In genomic region chr10:35563266-35563891, GRCh38 we compare ENCODE assay signal across 8 cellular contexts. TPM values are rescaled to one million over a fixed set of nuclear protein-coding genes. Genes with fewer than 3 reads are reported as not detected.
DNase-seq lines count a peak whose midpoint lies in the region; ATAC-seq, FAIRE-seq and TF ChIP-seq lines count a peak whose summit lies in the region.

No MANE protein-coding gene starts in this region.

- TF ChIP-seq POLR2A in H1 (IDR thresholded peaks at IDR 0.05; ENCODE audit: control extremely low read depth in 1 of 2, low read depth in 2 of 2, low read length in 2 of 2) = no peak

- no peak for TF ChIP-seq EP300 in H1 (IDR thresholded peaks at IDR 0.05; ENCODE audit: borderline replicate concordance in 1 of 2, low read depth in 2 of 2, low read length in 2 of 2)

- no peak overlapping the region for H3K14ac ChIP-seq in H1 (ENCODE audit: insufficient read length)

- H4K5ac ChIP-seq in H1 (ENCODE audit: insufficient read length, low read depth, low read length) (no peak overlapping the region), mesendoderm (ENCODE audit: low read length) (no peak overlapping the region)

- 45% methylated on average over 13 of the region's 13 CpGs; no CpG with 5 or more reads in 1 of the 2 experiments for WGBS in H1 (ENCODE audit: extremely low coverage in 1 of 2, insufficient coverage in 1 of 2, insufficient read length in 1 of 2, insufficient replicate concordance in 2 of 2, low coverage in 1 of 2, low lambda C conversion rate in 2 of 2, missing lambda C conversion rate in 1 of 2), 2 experiments
- no CpG with 5 or more reads among the region's 13 CpGs for WGBS in mesendoderm (ENCODE audit: extremely low coverage, insufficient coverage, low lambda C conversion rate)

- H3K4me3 Mint-ChIP-seq in activated CD4-positive, alpha-beta T cell treated with anti-CD3 and anti-CD28 coated beads for 36 hours = no peak overlapping the region

- H3K56ac ChIP-seq in H1 (replicated peaks; ENCODE audit: insufficient read length, low read depth, low read length) = no peak overlapping the region
- H3K56ac ChIP-seq in mesendoderm (ENCODE audit: low read length) = no peak overlapping the region

- ATAC-seq in activated CD4-positive, alpha-beta T cell treated with anti-CD3 and anti-CD28 coated beads for 36 hours = peak; percentile 51
- no peak for ATAC-seq in HG02588 (IDR thresholded peaks at IDR 0.05; ENCODE audit: unreplicated experiment)

- H3K23me2 ChIP-seq in H1 (ENCODE audit: low read depth, low read length) = no peaks in the 10 kb centered on the region

- H3K4ac ChIP-seq in H1 (replicated peaks; ENCODE audit: insufficient read length, low read depth, low read length) (no peak overlapping the region), mesendoderm (ENCODE audit: low read depth, low read length) (no peak overlapping the region)

- H4K91ac ChIP-seq in H1 (replicated peaks; ENCODE audit: insufficient read length, low read length) = no peak overlapping the region

- no peak overlapping the region for H2BK12ac ChIP-seq in H1 (ENCODE audit: low read depth, low read length)

- no peak overlapping the region for H2BK5ac ChIP-seq in H1 (ENCODE audit: low read depth, low read length)
- H2BK5ac ChIP-seq in mesendoderm (ENCODE audit: low read length) = no peak overlapping the region

- H3K27me3 ChIP-seq in H1 (replicated peaks in 1 of 4; ENCODE audit: control insufficient read depth in 3 of 4, extremely low read depth in 1 of 4, insufficient read depth in 3 of 4, low read length in 3 of 4) (no peaks in the 10 kb centered on the region), mesendoderm (ENCODE audit: insufficient read depth, low read length, poor library complexity) (no peaks in the 10 kb centered on the region)

- H3K36me3 ChIP-seq in H1 (ENCODE audit: control insufficient read depth in 2 of 4, insufficient read depth in 4 of 4, low read length in 3 of 4) (no peaks in the 10 kb centered on the region; a peak in 1 of 8 replicates), mesendoderm (ENCODE audit: control insufficient read depth, insufficient read depth, low read length) (peaks cover 2% of the 10 kb centered on the region)

- no peaks in the 10 kb centered on the region for H3K4me1 Mint-ChIP-seq in activated CD4-positive, alpha-beta T cell treated with anti-CD3 and anti-CD28 coated beads for 36 hours

- H3K9ac ChIP-seq in H1 (replicated peaks in 1 of 4; ENCODE audit: extremely low read depth in 1 of 4, low read depth in 3 of 4, low read length in 3 of 4) = no peak overlapping the region
- no peak overlapping the region for H3K9ac ChIP-seq in mesendoderm (ENCODE audit: low read length)

- H3K79me1 ChIP-seq in H1 (ENCODE audit: low read depth, low read length) (peaks cover 3% of the 10 kb centered on the region; the same call in 1 of the 2 replicates), mesendoderm (ENCODE audit: low read length) (no peaks in the 10 kb centered on the region)

- peak; percentile 94 to 99 (median 95) for TF ChIP-seq CTCF in H1 (IDR thresholded peaks at IDR 0.05; ENCODE audit: control extremely low read depth in 1 of 3, insufficient read depth in 1 of 3, low read depth in 1 of 3, low read length in 3 of 3)

- H2BK15ac ChIP-seq in H1 (ENCODE audit: low read length) (no peak overlapping the region), mesendoderm (replicated peaks; ENCODE audit: low read depth) (no peak overlapping the region)

- H4K8ac ChIP-seq in H1 (ENCODE audit: extremely low read depth, insufficient read depth, low read length) (no peak overlapping the region), mesendoderm (ENCODE audit: low read depth, low read length) (no peak overlapping the region)

- H4K20me1 ChIP-seq in H1 (replicated peaks in 1 of 2; ENCODE audit: control insufficient read depth in 1 of 2, insufficient read depth in 2 of 2, low read length in 2 of 2) = peaks cover 0 to 3% of the 10 kb centered on the region in 2 experiments

- no peaks in the 10 kb centered on the region for H3K79me2 ChIP-seq in H1 (ENCODE audit: control insufficient read depth in 1 of 2, insufficient read depth in 2 of 2, low read length in 2 of 2)
- no peaks in the 10 kb centered on the region for H3K79me2 ChIP-seq in mesendoderm (ENCODE audit: control insufficient read depth, insufficient read depth, low read length)

- no peaks in the 10 kb centered on the region for H3K27me3 Mint-ChIP-seq in activated CD4-positive, alpha-beta T cell treated with anti-CD3 and anti-CD28 coated beads for 36 hours

- H3K27ac ChIP-seq in H1 (ENCODE audit: low read depth, low read length) = no peak overlapping the region
- H3K27ac ChIP-seq in mesendoderm (ENCODE audit: low read depth, low read length) = no peak overlapping the region
- no peak overlapping the region for H3K27ac ChIP-seq in substantia nigra (ENCODE audit: low read depth, low read length, poor library complexity, severe bottlenecking)

- no peak overlapping the region for H3K23ac ChIP-seq in H1 (ENCODE audit: insufficient read length)
- no peak overlapping the region for H3K23ac ChIP-seq in mesendoderm (ENCODE audit: low read length)

- no peak overlapping the region for H3K18ac ChIP-seq in H1 (ENCODE audit: extremely low read depth, low read length)
- no peak overlapping the region for H3K18ac ChIP-seq in mesendoderm (ENCODE audit: low read length)

- H2BK120ac ChIP-seq in H1 (replicated peaks; ENCODE audit: low read depth, low read length) (no peak overlapping the region), mesendoderm (ENCODE audit: low read depth, low read length) (no peak overlapping the region)

- no peak overlapping the region for H3K27ac Mint-ChIP-seq in activated CD4-positive, alpha-beta T cell treated with anti-CD3 and anti-CD28 coated beads for 36 hours

- H3K4me1 ChIP-seq in H1 (replicated peaks in 1 of 4; ENCODE audit: control insufficient read depth in 3 of 4, insufficient read depth in 4 of 4, low read length in 3 of 4) = no peaks in the 10 kb centered on the region; a peak in 1 of 7 replicates
- no peaks in the 10 kb centered on the region for H3K4me1 ChIP-seq in mesendoderm (ENCODE audit: control insufficient read depth, low read depth, low read length)

- no peaks in the 10 kb centered on the region for H3K9me3 Mint-ChIP-seq in activated CD4-positive, alpha-beta T cell treated with anti-CD3 and anti-CD28 coated beads for 36 hours (ENCODE audit: low read depth)

- H3K4me2 ChIP-seq in H1 (ENCODE audit: insufficient read depth in 1 of 2, low read depth in 2 of 2, low read length in 2 of 2) (no peak overlapping the region), mesendoderm (ENCODE audit: low read length) (no peak overlapping the region)

- CTCF ChIA-PET in HEK293T (lab: Yijun Ruan, JAX) = interaction anchor here (0.6 to 1.4 kb wide), 12 partner anchors 8 to 908 kb away, joined by 3 to 10 read pairs (median 4); no protein-coding TSS in a partner anchor
- CTCF ChIA-PET in activated CD4-positive, alpha-beta T cell treated with anti-CD3 and anti-CD28 coated beads for 36 hours (lab: Charles Lee) = interaction anchor here (0.6 to 2.4 kb wide), 42 partner anchors 8 to 464 kb away, joined by 3 to 16 read pairs (median 4); no protein-coding TSS in a partner anchor
- CTCF ChIA-PET in H1 (lab: Charles Lee; ENCODE audit: partially characterized antibody) = interaction anchor here (0.5 to 4.1 kb wide), 37 partner anchors 8 to 1237 kb away, joined by 3 to 19 read pairs (median 4); no protein-coding TSS in a partner anchor

- intact Hi-C loops in activated CD4-positive, alpha-beta T cell treated with anti-CD3 and anti-CD28 coated beads for 36 hours (cut with DNase I, micrococcal nuclease) = loop anchor here in 1 of 2 experiments (2.0 kb wide), 2 partner anchors 323 to 443 kb away; no protein-coding TSS in a partner anchor

- DNase-seq in ELF-1 (ENCODE audit: low read depth, low spot score) = peak; percentile 68
- DNase-seq in HEK293T (ENCODE audit: extremely low spot score) = peak; percentile 64
- DNase-seq in NCI-H2196 (lab: John Stamatoyannopoulos, UW; ENCODE audit: unreplicated experiment) = peak; percentile 47
- DNase-seq in activated CD4-positive, alpha-beta T cell treated with anti-CD3 and anti-CD28 coated beads for 36 hours = peak; percentile 72
- DNase-seq in H1 (ENCODE audit: low read depth in 1 of 2, low spot score in 2 of 2) = peak; percentile 27 to 65
- peak; percentile 78 for DNase-seq in mesendoderm
- DNase-seq in substantia nigra (lab: John Stamatoyannopoulos, UW) = peak in 28 of 49 donors; percentile 11 to 52 (median 26)

- FAIRE-seq in H1 (lab: Jason Lieb, UNC) = peak; percentile 97

- TF ChIP-seq RAD21 in H1 (IDR thresholded peaks at IDR 0.05 in 1 of 2, conservative IDR thresholded peaks at IDR 0.05 in 1 of 2; ENCODE audit: low read depth in 2 of 2, low read length in 2 of 2) = peak; percentile 85 to 88

- H3K9me3 ChIP-seq in H1 (ENCODE audit: insufficient read depth in 2 of 2, low read depth in 1 of 2, low read length in 1 of 2) = no peaks in the 10 kb centered on the region

- no peak overlapping the region for H2BK20ac ChIP-seq in H1 (ENCODE audit: low read length)

- H3K4me3 ChIP-seq in H1 (ENCODE audit: extremely low read depth in 1 of 4, insufficient read depth in 2 of 4, low read depth in 3 of 4, low read length in 4 of 4) = no peak overlapping the region
- no peak overlapping the region for H3K4me3 ChIP-seq in mesendoderm (ENCODE audit: low read length)

- H2AK5ac ChIP-seq in H1 (ENCODE audit: low read depth, low read length) = no peak overlapping the region
- no peak overlapping the region for H2AK5ac ChIP-seq in mesendoderm (ENCODE audit: low read length)

- POLR2A ChIA-PET in HEK293T (lab: Yijun Ruan, JAX) (no interaction called here), H1 (lab: Charles Lee; ENCODE audit: partially characterized antibody) (interaction anchor here (0.6 kb wide), 1 partner anchor 239 kb away, joined by 3 read pairs; no protein-coding TSS in a partner anchor)
- POLR2A ChIA-PET in activated CD4-positive, alpha-beta T cell treated with anti-CD3 and anti-CD28 coated beads for 36 hours (lab: Charles Lee) = no interaction called here

- H2AFZ ChIP-seq in H1 (ENCODE audit: low read length) = no peak overlapping the region

- H3K36me3 Mint-ChIP-seq in activated CD4-positive, alpha-beta T cell treated with anti-CD3 and anti-CD28 coated beads for 36 hours (ENCODE audit: low read depth) = peaks cover 18% of the 10 kb centered on the region

TF ChIP-seq in HEK293T, 16 proteins besides CTCF, POLR2A, EP300 and RAD21 (continues in another document):
- no peak for TF ChIP-seq TARDBP (IDR thresholded peaks at IDR 0.05)

RNA-seq across cellular contexts. Expression of gene GJD4, which starts 41.8 kb away (rescaled TPM):
- total RNA-seq in activated CD4-positive, alpha-beta T cell treated with anti-CD3 and anti-CD28 coated beads for 36 hours = not detected
- not detected in 2 replicates for total RNA-seq in H1 (2021; fragmentation: NEBNext Ultra II Directional; extraction: Animal tissue kit (Norgen Biotek cat#: 25700))
- polyA plus RNA-seq in H1 (2011; rRNA removed) = not detected in 2 replicates
- polyA plus RNA-seq in H1 (2011; cell fraction: cytosol; rRNA removed) = not detected
- 0.09 TPM for polyA plus RNA-seq in H1 (2011; cell fraction: nucleus; rRNA removed)
- polyA plus RNA-seq in H1 (2012, experiment 1 of 2) = not detected in 4 replicates
- polyA plus RNA-seq in H1 (2012, experiment 2 of 2) = not detected
- not detected for polyA plus RNA-seq in H1 (2013, experiment 1 of 2)
- not detected for polyA plus RNA-seq in H1 (2013, experiment 2 of 2)
- polyA minus RNA-seq in H1 (2011; rRNA and poly(A)+ RNA removed) = not detected in 2 replicates
- not detected for polyA minus RNA-seq in H1 (2011; cell fraction: cytosol; rRNA and poly(A)+ RNA removed)
- not detected for polyA minus RNA-seq in H1 (2011; cell fraction: nucleus; rRNA and poly(A)+ RNA removed)
- 0.03 TPM for polyA plus RNA-seq in mesendoderm (2013, experiment 1 of 2)
- polyA plus RNA-seq in mesendoderm (2013, experiment 2 of 2) = 0.03 TPM

Comparison
In these comparisons a context has a peak if more than half of its experiments do, and no peak if none do; other contexts are left out.
1. DNase-seq: peak in every context shown above with its lines; median percentile 78 in mesendoderm; 72 in activated CD4-positive, alpha-beta T cell treated with anti-CD3 and anti-CD28 coated beads for 36 hours; 68 in ELF-1; 64 in HEK293T; 47 in NCI-H2196; 46 in H1; 26 in substantia nigra.